Comparison of ENCODE assay signal across 23 cellular contexts in genomic region chr9:96461336-96461735, GRCh38.
"Had no signal": no experiment of that assay in that cellular context is flagged by ENCODE, and none has a peak within 500 bp of the region (broad histone marks: within the 10 kb centered on the region; RNA-seq: fewer than 3 reads in every experiment).

No MANE protein-coding gene starts in this region.

- DNase-seq: activated CD4-positive, alpha-beta memory T cell treated with anti-CD3 and anti-CD28 coated beads, Interleukin-2, amount 10 ng/mL, durations not matched to agents 7 days and 5 days; activated CD4-positive, alpha-beta T cell treated with anti-CD3 and anti-CD28 coated beads, Interleukin-2, amount 10 ng/mL, durations not matched to agents 24 days and 14 days; activated effector memory CD4-positive, alpha-beta T cell treated with Interleukin-2 at 50 U/mL for 16 hours; activated naive CD4-positive, alpha-beta T cell treated with anti-CD3 and anti-CD28 coated beads for 36 hours; activated naive CD8-positive, alpha-beta T cell treated with anti-CD3 and anti-CD28 coated beads, Interleukin-2, amount 10 ng/mL, durations not matched to agents 7 days and 5 days; activated T-cell treated with anti-CD3 and anti-CD28 coated beads, Interleukin-2, amount 50 U/mL, for 72 hours; amygdala; cerebellar nuclear complex; cortex of kidney; endodermal cell; immature natural killer cell; kidney glomerular epithelial cell; left lung; naive thymus-derived CD4-positive, alpha-beta T cell; retina; spleen; stimulated activated CD4-positive, alpha-beta T cell treated with anti-CD3 and anti-CD28 coated beads, Interleukin-4, amount 100 ng/mL, for 24 hours; stimulated activated naive CD8-positive, alpha-beta T cell treated with anti-CD3 and anti-CD28 coated beads, Interleukin-15, Interleukin-2, amounts not matched to agents 100 U/mL and 50 U/mL, for 24 hours; upper lobe of left lung had no signal

- H3K4me1 ChIP-seq: left lung, spleen, upper lobe of left lung had no signal

- H3K27ac ChIP-seq: left lung, neural progenitor cell, spleen, upper lobe of left lung, VCaP had no signal

- H3K4me3 ChIP-seq: left lung, lung, neural progenitor cell, spleen, upper lobe of left lung had no signal

- H3K9me3 ChIP-seq: left lung, spleen, upper lobe of left lung had no signal

- H3K9ac ChIP-seq: neural progenitor cell had no signal

- H3K27me3 ChIP-seq: left lung, neural progenitor cell, spleen, upper lobe of left lung had no signal

- H2AFZ ChIP-seq: neural progenitor cell had no signal

- H3K36me3 ChIP-seq: left lung, neural progenitor cell had no signal

- ATAC-seq: activated CD4-positive, CD25-positive, alpha-beta regulatory T cell treated with anti-CD3 and anti-CD28 coated beads, Interleukin-2, amount 50 U/mL, for 24 hours; activated T-cell treated with anti-CD3 and anti-CD28 coated beads, Interleukin-2, amount 50 U/mL, for 72 hours; left lung; naive thymus-derived CD4-positive, alpha-beta T cell; stimulated activated naive CD8-positive, alpha-beta T cell treated with anti-CD3 and anti-CD28 coated beads, Interleukin-15, Interleukin-2, amounts not matched to agents 100 U/mL and 50 U/mL, for 24 hours had no signal

- H3K4me2 ChIP-seq: neural progenitor cell had no signal
